ENCODE assay signal across 19 cellular contexts in genomic region chr5:147568710-147569109, GRCh38. TPM values are rescaled to one million over a fixed set of nuclear protein-coding genes. Genes with fewer than 3 reads are reported as not detected.
DNase-seq lines count a peak whose midpoint lies in the region; ATAC-seq and TF ChIP-seq lines count a peak whose summit lies in the region.
"Had no signal": no experiment of that assay in that cellular context is flagged by ENCODE, and none has a peak within 500 bp of the region (broad histone marks: within the 10 kb centered on the region; RNA-seq: fewer than 3 reads in every experiment).

No MANE protein-coding gene starts in this region.

- H3K27me3 Mint-ChIP-seq in endodermal cell (ENCODE audit: insufficient read depth), result no peaks in the 10 kb centered on the region
- peaks cover 0 to 6% (median 0%) of the 10 kb centered on the region in 5 donors for H3K27me3 Mint-ChIP-seq in naive thymus-derived CD4-positive, alpha-beta T cell
- no peaks in the 10 kb centered on the region for H3K27me3 Mint-ChIP-seq in MCF 10A (ENCODE audit: insufficient read depth, unreplicated experiment)
- H3K27me3 Mint-ChIP-seq: CD4-positive, alpha-beta T cell had no signal

- POLR2A ChIA-PET in naive thymus-derived CD4-positive, alpha-beta T cell (lab: Charles Lee), result no interaction called here
- POLR2A ChIA-PET in MCF 10A (lab: Yijun Ruan, JAX), result no interaction called here

- H3K27me3 ChIP-seq in HUES6 (ENCODE audit: control insufficient read depth, insufficient read depth, low read length), result no peaks in the 10 kb centered on the region
- H3K27me3 ChIP-seq in endodermal cell (ENCODE audit: control insufficient read depth, insufficient read depth, low read length, poor library complexity, severe bottlenecking), result no peaks in the 10 kb centered on the region
- H3K27me3 ChIP-seq in naive thymus-derived CD4-positive, alpha-beta T cell (ENCODE audit: control insufficient read depth in 2 of 2, insufficient read depth in 2 of 2, low read length in 2 of 2), result no peaks in the 10 kb centered on the region
- H3K27me3 ChIP-seq: SJSA1 had no signal

- CTCF ChIA-PET in naive thymus-derived CD4-positive, alpha-beta T cell (lab: Charles Lee), result no interaction called here
- CTCF ChIA-PET in MCF 10A (lab: Yijun Ruan, JAX), result interaction anchor here (3.6 kb wide), 1 partner anchor 10 kb away, joined by 18 read pairs; no protein-coding TSS in a partner anchor

- H3K36me3 Mint-ChIP-seq in endodermal cell (ENCODE audit: low read depth) (no peaks in the 10 kb centered on the region), MCF 10A (ENCODE audit: insufficient read depth, unreplicated experiment) (no peaks in the 10 kb centered on the region)
- no peaks in the 10 kb centered on the region for H3K36me3 Mint-ChIP-seq in naive thymus-derived CD4-positive, alpha-beta T cell

- H3K9me3 ChIP-seq in HUES6 (ENCODE audit: control insufficient read depth, insufficient read depth, low read depth, low read length) (no peaks in the 10 kb centered on the region), endodermal cell (ENCODE audit: control insufficient read depth, low read length) (no peaks in the 10 kb centered on the region)
- no peaks in the 10 kb centered on the region for H3K9me3 ChIP-seq in naive thymus-derived CD4-positive, alpha-beta T cell (ENCODE audit: control insufficient read depth in 2 of 3, low read length in 3 of 3)
- H3K9me3 ChIP-seq: SJSA1 had no signal

- H3K4me1 Mint-ChIP-seq in endodermal cell (peaks cover 20% of the 10 kb centered on the region), MCF 10A (ENCODE audit: insufficient read depth, unreplicated experiment) (peaks cover 23% of the 10 kb centered on the region)
- no peaks in the 10 kb centered on the region for H3K4me1 Mint-ChIP-seq in naive thymus-derived CD4-positive, alpha-beta T cell

- H3K9me3 Mint-ChIP-seq in endodermal cell (no peaks in the 10 kb centered on the region), MCF 10A (ENCODE audit: unreplicated experiment) (no peaks in the 10 kb centered on the region)
- H3K9me3 Mint-ChIP-seq in naive thymus-derived CD4-positive, alpha-beta T cell, result peaks cover 0 to 3% (median 0%) of the 10 kb centered on the region in 11 donors
- H3K9me3 Mint-ChIP-seq: CD4-positive, alpha-beta T cell had no signal

- no peak overlapping the region for H3K4me3 Mint-ChIP-seq in endodermal cell
- H3K4me3 Mint-ChIP-seq in naive thymus-derived CD4-positive, alpha-beta T cell, result no peak overlapping the region
- H3K4me3 Mint-ChIP-seq in MCF 10A (ENCODE audit: unreplicated experiment), result no peak overlapping the region
- H3K4me3 Mint-ChIP-seq: CD4-positive, alpha-beta T cell had no signal

- H3K4me1 ChIP-seq in HUES6 (ENCODE audit: control insufficient read depth, insufficient read depth, low read length) (peaks cover 56% of the 10 kb centered on the region), endodermal cell (ENCODE audit: control insufficient read depth, insufficient read depth, low read length) (peaks cover 4% of the 10 kb centered on the region)
- no peaks in the 10 kb centered on the region for H3K4me1 ChIP-seq in naive thymus-derived CD4-positive, alpha-beta T cell (ENCODE audit: control insufficient read depth in 2 of 2, insufficient read depth in 2 of 2, low read length in 2 of 2)

- H3K9ac ChIP-seq in HUES6 (ENCODE audit: low read length), result peak overlapping the region; percentile 62
- no peak overlapping the region for H3K9ac ChIP-seq in endodermal cell (ENCODE audit: extremely low read depth, low read length, poor library complexity, severe bottlenecking)

- H3K27ac ChIP-seq in HUES6 (ENCODE audit: low read depth, low read length) (peak overlapping the region; percentile 90), endodermal cell (ENCODE audit: low read depth, low read length) (no peak overlapping the region)
- H3K27ac ChIP-seq in naive thymus-derived CD4-positive, alpha-beta T cell (ENCODE audit: low read depth, low read length), result no peak overlapping the region
- H3K27ac ChIP-seq: HL-60, SJSA1 had no signal

- intact Hi-C loops in naive thymus-derived CD4-positive, alpha-beta T cell (cut with micrococcal nuclease), result no loop called here
- intact Hi-C loops in MCF 10A (cut with micrococcal nuclease), result no loop called here

- H3K36me3 ChIP-seq in HUES6 (ENCODE audit: control insufficient read depth, insufficient read depth, low read length) (peaks cover 16% of the 10 kb centered on the region), endodermal cell (ENCODE audit: control insufficient read depth, insufficient read depth, low read length) (no peaks in the 10 kb centered on the region)
- H3K36me3 ChIP-seq in naive thymus-derived CD4-positive, alpha-beta T cell (ENCODE audit: control insufficient read depth in 2 of 3, insufficient read depth in 3 of 3, low read length in 3 of 3), result no peaks in the 10 kb centered on the region
- H3K36me3 ChIP-seq: SJSA1 had no signal

- TF ChIP-seq CTCF in endodermal cell (conservative IDR thresholded peaks at IDR 0.05) (no peak), MCF 10A (IDR thresholded peaks at IDR 0.05; ENCODE audit: unreplicated experiment) (no peak)

- WGBS in endodermal cell (ENCODE audit: insufficient coverage in 1 of 2, insufficient read length in 1 of 2), 2 experiments, result 88 to 91% methylated on average over 2 to 5 of the region's 5 CpGs

- H3K4me3 ChIP-seq in HUES6 (ENCODE audit: low read depth, low read length), result peak overlapping the region; percentile 4; the same call in 1 of the 2 replicates
- no peak overlapping the region for H3K4me3 ChIP-seq in endodermal cell (ENCODE audit: low read length)
- H3K4me3 ChIP-seq in naive thymus-derived CD4-positive, alpha-beta T cell (ENCODE audit: low read length), result no peak overlapping the region
- H3K4me3 ChIP-seq: SJSA1 had no signal

- ATAC-seq in naive thymus-derived CD4-positive, alpha-beta T cell, result peak; percentile 12
- ATAC-seq in GM18519 (IDR thresholded peaks at IDR 0.05; ENCODE audit: low FRiP score, unreplicated experiment), result no peak
- ATAC-seq in HG03097 (IDR thresholded peaks at IDR 0.05; ENCODE audit: low FRiP score, unreplicated experiment), result no peak
- ATAC-seq: Panc1 had no signal

- peak; percentile 34 for DNase-seq in A172 (ENCODE audit: low spot score)
- peak; percentile 65 for DNase-seq in endodermal cell
- no peak for DNase-seq in naive thymus-derived CD4-positive, alpha-beta T cell
- DNase-seq in MCF 10A (ENCODE audit: unreplicated experiment), result no peak
- no peak for DNase-seq in kidney glomerular epithelial cell (lab: John Stamatoyannopoulos, UW)
- DNase-seq: CD4-positive, alpha-beta T cell; DMS153; GF-D8; H7; MV-4-11; NCI-H1930; NCI-H345; NCI-H526 treated with DMSO at 0.1 percent for 48 hours had no signal

- BruUV-seq in MCF 10A (replicated peaks; lab: Mats Ljungman, UMichigan), result no TSS peak

- H3K27ac Mint-ChIP-seq in endodermal cell (peak overlapping the region; percentile 22), MCF 10A (ENCODE audit: low read depth, unreplicated experiment) (no peak overlapping the region)
- no peak overlapping the region for H3K27ac Mint-ChIP-seq in naive thymus-derived CD4-positive, alpha-beta T cell
- H3K27ac Mint-ChIP-seq: CD4-positive, alpha-beta T cell had no signal

RNA-seq across cellular contexts. Expression of gene DPYSL3, which starts 58.8 kb away (rescaled TPM):
- 308 and 485 TPM in 2 replicates for total RNA-seq in A172 (2014; rRNA removed; shearing (Covaris generic))
- 10 to 100 TPM; 76.3 to 98.6 TPM for total RNA-seq in endodermal cell
- 208 TPM for polyA plus RNA-seq in endodermal cell (2013, experiment 1 of 2)
- 208 TPM for polyA plus RNA-seq in endodermal cell (2013, experiment 2 of 2)
- 1 to 10 TPM in 1 of 5 experiments, under 1 TPM in 2, not detected in 2; 0.08 to 1.2 (median 0.11) TPM for total RNA-seq in naive thymus-derived CD4-positive, alpha-beta T cell
- not detected for polyA plus RNA-seq in naive thymus-derived CD4-positive, alpha-beta T cell
- 8.2 and 8.9 TPM in 2 replicates for total RNA-seq in MCF 10A (2022)
- total RNA-seq: CD4-positive, alpha-beta T cell had no signal

Comparison
In these comparisons a context has a peak if more than half of its experiments do, and no peak if none do; other contexts are left out.
1. DNase-seq: peak in A172 (single experiment) and endodermal cell (single experiment); none in naive thymus-derived CD4-positive, alpha-beta T cell (0 of 9), MCF 10A (single experiment) and kidney glomerular epithelial cell (single experiment).